13 cellular contexts compared by ENCODE assay signal in genomic region chr10:99232357-99232999, GRCh38. TPM values are rescaled to one million over a fixed set of nuclear protein-coding genes. Genes with fewer than 3 reads are reported as not detected.
DNase-seq lines count a peak whose midpoint lies in the region; ATAC-seq, FAIRE-seq and TF ChIP-seq lines count a peak whose summit lies in the region.
"Had no signal": no experiment of that assay in that cellular context is flagged by ENCODE, and none has a peak within 500 bp of the region (broad histone marks: within the 10 kb centered on the region; RNA-seq: fewer than 3 reads in every experiment).

No MANE protein-coding gene starts in this region.

- H3K27me3 ChIP-seq in foreskin keratinocyte: peaks cover 100% of the 10 kb centered on the region

- H3K27ac ChIP-seq in foreskin keratinocyte: no peak overlapping the region
- H3K27ac ChIP-seq: 22Rv1, SK-N-MC had no signal

- ATAC-seq in foreskin keratinocyte (peak; percentile 18), HG03108 (IDR thresholded peaks at IDR 0.05; ENCODE audit: unreplicated experiment) (no peak)

- H3K4me1 ChIP-seq in foreskin keratinocyte: no peaks in the 10 kb centered on the region

- TF ChIP-seq CTCF in foreskin keratinocyte (conservative IDR thresholded peaks at IDR 0.05) (no peak), D721Med (IDR thresholded peaks at IDR 0.05; ENCODE audit: insufficient read depth, missing control alignments) (no peak)

- no peak for FAIRE-seq in D721Med (lab: Jason Lieb, UNC)

- DNase-seq in DMS 273 (lab: John Stamatoyannopoulos, UW; ENCODE audit: unreplicated experiment) (peak; percentile 74), DMS 273 treated with DMSO at 0.1 percent for 48 hours (lab: John Stamatoyannopoulos, UW) (no peak), M059J (ENCODE audit: low read depth) (peak; percentile 20), foreskin keratinocyte (no peak), retina (peak; percentile 71), HPDE6-E6E7 (ENCODE audit: extremely low spot score) (no peak), D721Med (ENCODE audit: insufficient read length, low spot score) (no peak)
- DNase-seq: effector CD4-positive, alpha-beta T cell; NCI-H2081 had no signal

RNA-seq across cellular contexts. Expression of gene HPSE2, which starts 3.2 kb away (rescaled TPM):
- total RNA-seq in M059J (2014; rRNA removed; shearing (Covaris generic)): 0.57 and 0.86 TPM in 2 replicates
- not detected in 2 replicates for total RNA-seq in foreskin keratinocyte
- not detected in 2 replicates for polyA plus RNA-seq in foreskin keratinocyte
- total RNA-seq: lung microvascular endothelial cell had no signal

Comparison
In these comparisons a context has a peak if more than half of its experiments do, and no peak if none do; other contexts are left out.
1. DNase-seq: peak in DMS 273 (single experiment), M059J (single experiment) and retina (single experiment); none in DMS 273 treated with DMSO at 0.1 percent for 48 hours (single experiment), foreskin keratinocyte (0 of 2), HPDE6-E6E7 (single experiment) and D721Med (single experiment).